10 cellular contexts compared by ENCODE assay signal in genomic region chr7:18521945-18522566, GRCh38. TPM values are rescaled to one million over a fixed set of nuclear protein-coding genes. Genes with fewer than 3 reads are reported as not detected.
DNase-seq lines count a peak whose midpoint lies in the region; ATAC-seq and TF ChIP-seq lines count a peak whose summit lies in the region.
"Had no signal": no experiment of that assay in that cellular context is flagged by ENCODE, and none has a peak within 500 bp of the region (broad histone marks: within the 10 kb centered on the region; RNA-seq: fewer than 3 reads in every experiment).

No MANE protein-coding gene starts in this region.

- peaks cover 68% of the 10 kb centered on the region for H3K4me1 ChIP-seq in psoas muscle

- no peaks in the 10 kb centered on the region for H3K9me3 Mint-ChIP-seq in HFFc6

- H3K27me3 ChIP-seq in psoas muscle (ENCODE audit: insufficient read depth in 3 of 3, low read length in 2 of 3) = no peaks in the 10 kb centered on the region

- H3K36me3 ChIP-seq in psoas muscle (ENCODE audit: insufficient read depth in 1 of 2, low read depth in 1 of 2) = no peaks in the 10 kb centered on the region

- H3K9me3 ChIP-seq in psoas muscle = no peaks in the 10 kb centered on the region

- H3K4me3 Mint-ChIP-seq in HFFc6 = no peak overlapping the region

- no peak overlapping the region for H3K4me3 ChIP-seq in psoas muscle
- H3K4me3 ChIP-seq: lung had no signal

- ATAC-seq in GM18870 (IDR thresholded peaks at IDR 0.05; ENCODE audit: unreplicated experiment) = peak; percentile 55
- ATAC-seq in psoas muscle = no peak
- no peak for ATAC-seq in left lobe of liver

- peaks cover 47% of the 10 kb centered on the region for H3K36me3 Mint-ChIP-seq in HFFc6 (ENCODE audit: low read depth)

- intact Hi-C loops in psoas muscle (cut with DNase I) = no loop called here

- peak overlapping the region; percentile 25; the same call in 1 of the 2 replicates for H3K27ac Mint-ChIP-seq in HFFc6

- no peaks in the 10 kb centered on the region; the same call in 1 of the 2 replicates for H3K27me3 Mint-ChIP-seq in HFFc6 (ENCODE audit: insufficient read depth)

- H3K4me1 Mint-ChIP-seq in HFFc6 (ENCODE audit: low read depth) = peaks cover 74% of the 10 kb centered on the region

- WGBS in psoas muscle, 3 donors = 56 to 69% (median 59%) methylated on average over 5 of the region's 5 CpGs

- TF ChIP-seq CTCF in HFFc6 (IDR thresholded peaks at IDR 0.05) (no peak), psoas muscle (IDR thresholded peaks at IDR 0.05) (no peak)

- H3K27ac ChIP-seq in psoas muscle = peak overlapping the region; percentile 87
- H3K27ac ChIP-seq: epithelial cell of prostate had no signal

- DNase-seq in HFFc6 (no peak), NCI-H128 (lab: John Stamatoyannopoulos, UW; ENCODE audit: unreplicated experiment) (peak; percentile 32), psoas muscle (no peak), epidermal melanocyte (ENCODE audit: insufficient read length, low spot score) (no peak), ecto neural progenitor cell (ENCODE audit: low spot score) (no peak), left lobe of liver (ENCODE audit: low spot score) (no peak), DMS79 treated with DMSO at 0.1 percent for 48 hours (lab: John Stamatoyannopoulos, UW) (no peak)

RNA-seq across cellular contexts. Expression of gene HDAC9, which starts 26.5 kb away (rescaled TPM):
- total RNA-seq in HFFc6 (2021; fragmentation: NEBNext Ultra II Directional; extraction: Animal tissue kit (Norgen Biotek cat#: 25700)) = 10 to 100 TPM; 11.5 to 29.2 (median 13.2) TPM
- total RNA-seq in psoas muscle = 10 to 100 TPM; 16.8 to 34.2 (median 20.1) TPM
- polyA plus RNA-seq in psoas muscle = 1 to 10 TPM in 1 of 3 donors, under 1 TPM in 2; 0.38 to 3.5 (median 0.86) TPM
- total RNA-seq in left lobe of liver = 2.1 TPM
